In genomic region chr15:101583284-101583683, GRCh38 we compare ENCODE assay signal across 29 cellular contexts.
"Had no signal": no experiment of that assay in that cellular context is flagged by ENCODE, and none has a peak within 500 bp of the region (broad histone marks: within the 10 kb centered on the region; RNA-seq: fewer than 3 reads in every experiment).

No MANE protein-coding gene starts in this region.

- ATAC-seq: effector memory CD8-positive, alpha-beta T cell; esophagus mucosa; foreskin keratinocyte; gastrocnemius medialis; gastroesophageal sphincter; heart left ventricle; heart right ventricle had no signal

- H3K27me3 ChIP-seq: colonic mucosa, foreskin keratinocyte, gastrocnemius medialis, heart left ventricle had no signal

- H3K4me3 Mint-ChIP-seq: dendritic cell treated with granulocyte-macrophage colony-stimulating factor and Interleukin-4, amounts not matched to agents 40 ng/mL and 50 ng/mL, for 4 days; effector memory CD8-positive, alpha-beta T cell; endodermal cell had no signal

- H3K4me1 Mint-ChIP-seq: endodermal cell had no signal

- H3K27ac ChIP-seq: colonic mucosa, coronary artery, dorsolateral prefrontal cortex, epithelial cell of prostate, esophagus muscularis mucosa, esophagus squamous epithelium, foreskin keratinocyte, gastrocnemius medialis, gastroesophageal sphincter, heart right ventricle had no signal

- H3K4me3 ChIP-seq: colonic mucosa, coronary artery, dorsolateral prefrontal cortex, esophagus muscularis mucosa, esophagus squamous epithelium, gastrocnemius medialis, gastroesophageal sphincter, heart left ventricle, heart right ventricle had no signal

- H3K4me1 ChIP-seq: colonic mucosa, esophagus muscularis mucosa, esophagus squamous epithelium, gastrocnemius medialis, gastroesophageal sphincter had no signal

- H3K9me3 ChIP-seq: colonic mucosa, gastrocnemius medialis had no signal

- FAIRE-seq: colon, endometrium, endothelial cell of umbilical vein, frontal cortex had no signal

- H3K36me3 ChIP-seq: colonic mucosa, esophagus muscularis mucosa, esophagus squamous epithelium, gastrocnemius medialis, gastroesophageal sphincter, heart left ventricle, heart right ventricle had no signal

- DNase-seq: colonic mucosa; cortex of kidney; dermis blood vessel endothelial cell; dorsolateral prefrontal cortex; effector CD4-positive, alpha-beta T cell; effector CD8-positive, alpha-beta T cell; effector memory CD4-positive, alpha-beta T cell; effector memory CD8-positive, alpha-beta T cell; endodermal cell; erythroblast; esophagus squamous epithelium; foreskin fibroblast; foreskin melanocyte; gastrocnemius medialis; glutamatergic neuron; head of caudate nucleus; heart left ventricle; heart right ventricle had no signal

- H3K27ac Mint-ChIP-seq: dendritic cell treated with granulocyte-macrophage colony-stimulating factor and Interleukin-4, amounts not matched to agents 40 ng/mL and 50 ng/mL, for 4 days; effector memory CD8-positive, alpha-beta T cell; endodermal cell had no signal

- H3K9me3 Mint-ChIP-seq: dendritic cell treated with granulocyte-macrophage colony-stimulating factor and Interleukin-4, amounts not matched to agents 40 ng/mL and 50 ng/mL, for 4 days; effector memory CD8-positive, alpha-beta T cell had no signal
